In the genomic region with DNA sequence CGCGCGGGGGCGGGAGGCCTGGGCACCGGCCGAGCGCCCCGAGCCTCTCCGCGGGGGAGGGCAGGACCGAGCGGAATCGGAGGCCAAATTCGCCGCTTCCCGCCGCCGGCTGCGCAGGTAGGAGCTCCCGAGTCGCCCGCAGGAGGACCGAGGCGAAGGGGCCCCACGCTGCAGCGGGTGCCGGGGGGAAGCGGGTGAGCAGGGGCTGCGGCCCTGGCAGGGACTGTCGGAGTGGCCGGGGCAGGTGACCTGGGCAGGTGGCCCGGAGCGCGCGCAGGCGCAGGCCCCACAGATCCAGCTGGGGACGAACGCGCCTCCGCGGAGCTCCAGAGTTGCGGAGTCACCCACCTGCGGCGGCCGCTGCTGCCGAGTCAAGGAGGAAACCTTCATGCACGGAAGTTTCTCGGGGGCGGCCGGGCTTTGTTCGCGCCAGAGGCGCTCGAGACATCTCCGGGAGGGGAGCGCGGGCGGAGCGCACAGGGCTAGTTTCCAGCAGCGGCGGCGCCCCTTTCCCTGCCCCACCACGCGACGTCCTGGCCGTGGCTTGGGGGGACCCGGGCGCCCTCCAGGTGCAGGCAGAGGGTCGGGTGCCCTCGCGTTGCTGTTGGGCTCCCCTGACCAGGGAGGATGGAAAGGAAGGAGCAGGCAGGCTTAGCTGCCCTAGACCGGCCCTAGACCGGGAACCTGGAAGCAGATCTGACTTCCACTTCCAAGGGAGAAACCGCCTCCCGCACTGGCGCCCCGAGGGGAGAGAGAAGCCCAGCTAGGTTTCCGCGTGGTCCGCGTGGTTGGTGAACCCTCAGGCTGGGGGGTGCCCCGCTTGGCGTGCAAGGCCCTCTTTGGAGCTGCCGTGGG, we compare ENCODE assay signal across 8 cellular contexts. TPM values are rescaled to one million over a fixed set of nuclear protein-coding genes. Genes with fewer than 3 reads are reported as not detected.
A peak's percentile ranks its signal among the peaks of the same experiment; 100 is the strongest.
DNase-seq lines count a peak whose midpoint lies in the region; ATAC-seq and TF ChIP-seq lines count a peak whose summit lies in the region.

No MANE protein-coding gene starts in this region.

- peak overlapping the region; percentile 56 for H3K27ac ChIP-seq in naive thymus-derived CD4-positive, alpha-beta T cell (ENCODE audit: low read depth, low read length)
- H3K27ac ChIP-seq in testis = peak overlapping the region in 1 of 2 donors; percentile 86

- ATAC-seq in GM21576 (IDR thresholded peaks at IDR 0.05; ENCODE audit: unreplicated experiment) = peak; percentile 18
- ATAC-seq in effector memory CD8-positive, alpha-beta T cell (replicated peaks) = peak; percentile 54
- peak; percentile 51 for ATAC-seq in naive thymus-derived CD4-positive, alpha-beta T cell

- H3K4me1 Mint-ChIP-seq in effector memory CD8-positive, alpha-beta T cell (ENCODE audit: low read depth in 2 of 2) = peaks cover 5 to 6% of the 10 kb centered on the region in 2 donors
- peaks cover 0 to 33% (median 5%) of the 10 kb centered on the region in 7 donors for H3K4me1 Mint-ChIP-seq in naive thymus-derived CD4-positive, alpha-beta T cell

- no peaks in the 10 kb centered on the region for H3K36me3 Mint-ChIP-seq in effector memory CD8-positive, alpha-beta T cell (ENCODE audit: insufficient read depth)
- H3K36me3 Mint-ChIP-seq in naive thymus-derived CD4-positive, alpha-beta T cell = peaks cover 0 to 2% (median 0%) of the 10 kb centered on the region in 5 donors

- intact Hi-C loops in naive thymus-derived CD4-positive, alpha-beta T cell (cut with micrococcal nuclease) = loop anchor here (1.0 to 5.0 kb wide), 9 partner anchors 8 to 406 kb away; partner anchors contain the start of genes ADRM1 (in 1 of the 2) and OSBPL2 (in 1 of the 2)
- intact Hi-C loops in testis (cut with DNase I; ENCODE audit: low total_unique reads) = no loop called here

- peak overlapping the region; percentile 83 for H3K9ac ChIP-seq in Loucy (ENCODE audit: low read depth, low read length, poor library complexity, severe bottlenecking)

- H3K4me2 ChIP-seq in Loucy (ENCODE audit: low read depth, low read length, poor library complexity, severe bottlenecking) = peak overlapping the region; percentile 97

- TF ChIP-seq CTCF in Loucy (conservative IDR thresholded peaks at IDR 0.05; ENCODE audit: low read length) (no peak), testis (IDR thresholded peaks at IDR 0.05) (no peak)

- H3K9me3 Mint-ChIP-seq in effector memory CD8-positive, alpha-beta T cell = no peaks in the 10 kb centered on the region
- no peaks in the 10 kb centered on the region for H3K9me3 Mint-ChIP-seq in naive thymus-derived CD4-positive, alpha-beta T cell

- TF ChIP-seq POLR2A in testis (IDR thresholded peaks at IDR 0.05) = no peak

- H3K36me3 ChIP-seq in Loucy (ENCODE audit: insufficient read depth, low read length) (no peaks in the 10 kb centered on the region), testis (ENCODE audit: low read depth, missing control alignments) (no peaks in the 10 kb centered on the region)
- H3K36me3 ChIP-seq in naive thymus-derived CD4-positive, alpha-beta T cell (ENCODE audit: control insufficient read depth in 2 of 3, insufficient read depth in 3 of 3, low read length in 3 of 3) = no peaks in the 10 kb centered on the region

- H4K20me1 ChIP-seq in Loucy (ENCODE audit: insufficient read depth, low read length, poor library complexity, severe bottlenecking) = peaks cover 43% of the 10 kb centered on the region

- no peaks in the 10 kb centered on the region for H3K9me2 ChIP-seq in Loucy (replicated peaks; ENCODE audit: low read depth, low read length)

- 2% methylated on average over 46 to 68 of the region's 84 CpGs for WGBS in testis, 2 donors

- peak overlapping the region; percentile 59; the same call in 1 of the 2 replicates for H2AFZ ChIP-seq in Loucy (ENCODE audit: low read length)

- peaks cover 0 to 10% of the 10 kb centered on the region in 2 donors for H3K27me3 Mint-ChIP-seq in effector memory CD8-positive, alpha-beta T cell
- peaks cover 0 to 9% (median 0%) of the 10 kb centered on the region in 5 donors for H3K27me3 Mint-ChIP-seq in naive thymus-derived CD4-positive, alpha-beta T cell

- no peaks in the 10 kb centered on the region for H3K27me3 ChIP-seq in Loucy (ENCODE audit: insufficient read depth, low read length, poor library complexity, severe bottlenecking)
- H3K27me3 ChIP-seq in naive thymus-derived CD4-positive, alpha-beta T cell (ENCODE audit: control insufficient read depth in 2 of 2, insufficient read depth in 2 of 2, low read length in 2 of 2) = no peaks in the 10 kb centered on the region
- H3K27me3 ChIP-seq in testis = no peaks in the 10 kb centered on the region

- peak overlapping the region; percentile 76 to 80 for H3K4me3 Mint-ChIP-seq in effector memory CD8-positive, alpha-beta T cell
- peak overlapping the region; percentile 25 to 85 (median 64) for H3K4me3 Mint-ChIP-seq in naive thymus-derived CD4-positive, alpha-beta T cell

- DNase-seq in COLO668 (lab: John Stamatoyannopoulos, UW; ENCODE audit: unreplicated experiment) = peak; percentile 82
- peak; percentile 67 to 69 for DNase-seq in activated CD4-positive, alpha-beta T cell treated with anti-CD3 and anti-CD28 coated beads, Interleukin-2, amount 50 U/mL, for 4 hours
- DNase-seq in effector memory CD8-positive, alpha-beta T cell = peak; percentile 38 to 49 (median 39)
- DNase-seq in naive thymus-derived CD4-positive, alpha-beta T cell = peak; percentile 38 to 70 (median 56)
- DNase-seq in testis = peak; percentile 48
- DNase-seq in superior temporal gyrus (ENCODE audit: extremely low spot score) = no peak

- peak overlapping the region; percentile 91 for H3K4me3 ChIP-seq in Loucy (ENCODE audit: low read length, poor library complexity, severe bottlenecking)
- H3K4me3 ChIP-seq in naive thymus-derived CD4-positive, alpha-beta T cell (ENCODE audit: low read length) = peak overlapping the region; percentile 57
- H3K4me3 ChIP-seq in testis = peak overlapping the region; percentile 56 to 59

- H3K9me3 ChIP-seq in Loucy (ENCODE audit: insufficient read depth, low read depth, low read length) = no peaks in the 10 kb centered on the region
- H3K9me3 ChIP-seq in naive thymus-derived CD4-positive, alpha-beta T cell (ENCODE audit: control insufficient read depth in 2 of 3, low read length in 3 of 3) = no peaks in the 10 kb centered on the region
- H3K9me3 ChIP-seq in testis = no peaks in the 10 kb centered on the region

- CTCF ChIA-PET in naive thymus-derived CD4-positive, alpha-beta T cell (lab: Charles Lee) = interaction anchor here (1.1 to 1.6 kb wide), 2 partner anchors 10 to 12 kb away, joined by 3 read pairs; no protein-coding TSS in a partner anchor

- no peaks in the 10 kb centered on the region for H3F3A ChIP-seq in Loucy (ENCODE audit: low read depth)

- POLR2A ChIA-PET in naive thymus-derived CD4-positive, alpha-beta T cell (lab: Charles Lee) = interaction anchor here (1.1 to 2.4 kb wide), 5 partner anchors 9 to 153 kb away, joined by 3 to 19 read pairs (median 9); partner anchors contain the start of gene MRGBP

- H3K4me1 ChIP-seq in Loucy (ENCODE audit: insufficient read depth, low read length, poor library complexity, severe bottlenecking) (peaks cover 53% of the 10 kb centered on the region), testis (peaks cover 21% of the 10 kb centered on the region)
- H3K4me1 ChIP-seq in naive thymus-derived CD4-positive, alpha-beta T cell (ENCODE audit: control insufficient read depth in 2 of 2, insufficient read depth in 2 of 2, low read length in 2 of 2) = peaks cover 11 to 14% of the 10 kb centered on the region in 2 donors

- H3K27ac Mint-ChIP-seq in effector memory CD8-positive, alpha-beta T cell = no peak overlapping the region
- H3K27ac Mint-ChIP-seq in naive thymus-derived CD4-positive, alpha-beta T cell = peak overlapping the region in 1 of 9 donors; percentile 49

- peaks cover 58% of the 10 kb centered on the region for H3K79me2 ChIP-seq in Loucy (ENCODE audit: insufficient read depth, low read length)

RNA-seq across cellular contexts. Expression of gene SLCO4A1, which starts 0.6 kb away (rescaled TPM):
- 10 to 100 TPM in 1 of 5 experiments, 1 to 10 TPM in 2, under 1 TPM in 2; 0.81 to 45.5 (median 1.4) TPM for total RNA-seq in naive thymus-derived CD4-positive, alpha-beta T cell
- polyA plus RNA-seq in naive thymus-derived CD4-positive, alpha-beta T cell = under 1 TPM; 0.36 to 0.39 TPM
- total RNA-seq in testis = 10 to 100 TPM in 1 of 2 donors, 1 to 10 TPM in 1; 9.8 to 14.2 TPM
- 4.2 TPM for polyA plus RNA-seq in testis (ENCODE audit: insufficient read depth, low read depth, low replicate concordance)
